In the genomic region with DNA sequence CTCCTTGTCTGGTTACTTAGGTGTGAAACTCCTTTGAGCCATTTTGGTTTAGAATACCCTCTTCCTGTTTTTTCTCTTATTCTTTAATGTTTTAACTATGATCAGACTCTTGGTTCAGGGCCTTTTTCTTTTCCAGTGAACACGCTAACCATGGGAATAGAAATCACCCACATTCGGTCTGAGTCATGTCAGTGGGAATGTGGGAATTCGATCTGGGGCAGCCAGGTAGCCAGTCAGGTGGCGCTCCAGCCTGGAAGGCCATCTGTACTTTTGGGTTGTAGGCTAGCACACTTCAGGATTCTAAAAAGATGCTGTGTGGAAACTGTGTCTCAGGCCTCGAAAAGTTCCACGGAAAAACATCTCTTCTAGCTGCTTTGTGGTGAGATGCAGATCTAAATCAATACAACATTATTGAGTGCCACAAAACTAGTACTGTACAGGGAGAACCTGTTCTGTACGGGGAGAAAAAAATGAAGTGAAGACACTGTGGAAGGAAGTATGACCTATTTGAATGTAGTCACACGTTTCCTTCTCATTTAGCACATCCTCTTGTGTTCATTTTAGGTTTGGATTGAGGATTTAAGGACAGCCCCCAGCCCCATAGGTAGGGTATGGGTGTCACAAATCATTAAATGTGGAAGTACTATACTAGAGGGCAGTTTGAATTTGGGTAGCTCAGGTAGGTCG, we compare ENCODE assay signal across 28 cellular contexts. TPM values are rescaled to one million over a fixed set of nuclear protein-coding genes. Genes with fewer than 3 reads are reported as not detected.
DNase-seq lines count a peak whose midpoint lies in the region; ATAC-seq and TF ChIP-seq lines count a peak whose summit lies in the region.
"Had no signal": no experiment of that assay in that cellular context is flagged by ENCODE, and none has a peak within 500 bp of the region (broad histone marks: within the 10 kb centered on the region; RNA-seq: fewer than 3 reads in every experiment).

No MANE protein-coding gene starts in this region.

- peaks cover 65% of the 10 kb centered on the region for H3K4me1 ChIP-seq in DOHH2 (ENCODE audit: control insufficient read depth, low read length)
- H3K4me1 ChIP-seq in PC-3 (ENCODE audit: insufficient read depth, low read length), result no peaks in the 10 kb centered on the region
- H3K4me1 ChIP-seq: prostate gland had no signal

- H3K4me2 ChIP-seq in DOHH2 (ENCODE audit: low read length) (peak overlapping the region; percentile 70), PC-3 (ENCODE audit: low read length) (no peak overlapping the region)
- H3K4me2 ChIP-seq: BLaER1 had no signal

- H3K9me2 ChIP-seq in DOHH2 (replicated peaks; ENCODE audit: control insufficient read depth, low read length) (no peaks in the 10 kb centered on the region), PC-3 (replicated peaks; ENCODE audit: low read length) (no peaks in the 10 kb centered on the region)

- POLR2A ChIA-PET in PC-3 (lab: Charles Lee; ENCODE audit: unreplicated experiment), result no interaction called here

- intact Hi-C loops in PC-3 (cut with micrococcal nuclease), result no loop called here
- intact Hi-C loops in posterior vena cava (cut with DNase I), result no loop called here

- peaks cover 12% of the 10 kb centered on the region for H3F3A ChIP-seq in DOHH2 (ENCODE audit: control insufficient read depth, insufficient read depth)
- H3F3A ChIP-seq in PC-3 (ENCODE audit: low read length, unreplicated experiment), result no peaks in the 10 kb centered on the region

- H3K27me3 ChIP-seq in DOHH2 (ENCODE audit: control insufficient read depth, low read length), result no peaks in the 10 kb centered on the region
- no peaks in the 10 kb centered on the region for H3K27me3 ChIP-seq in PC-3 (ENCODE audit: low read length)
- H3K27me3 ChIP-seq: adrenal gland, BLaER1, body of pancreas, heart left ventricle, sigmoid colon, tibial nerve had no signal

- no peaks in the 10 kb centered on the region for H4K20me1 ChIP-seq in DOHH2 (ENCODE audit: control insufficient read depth, insufficient read depth, low read depth, low read length)
- H4K20me1 ChIP-seq in PC-3 (ENCODE audit: low read length), result no peaks in the 10 kb centered on the region

- H3K36me3 ChIP-seq in DOHH2 (ENCODE audit: control insufficient read depth, low read length) (no peaks in the 10 kb centered on the region), PC-3 (ENCODE audit: low read depth, low read length) (no peaks in the 10 kb centered on the region)
- H3K36me3 ChIP-seq: adrenal gland, BLaER1, heart left ventricle, prostate gland, sigmoid colon, tibial nerve had no signal

- no peak for ATAC-seq in PC-3
- ATAC-seq: activated CD4-positive, alpha-beta T cell treated with anti-CD3 and anti-CD28 coated beads for 36 hours; body of pancreas; heart left ventricle; K562; stimulated activated naive CD8-positive, alpha-beta T cell treated with anti-CD3 and anti-CD28 coated beads, Interleukin-15, amount 100 ng/mL, for 72 hours had no signal

- peak overlapping the region; percentile 58 for H3K4me3 ChIP-seq in DOHH2 (ENCODE audit: low read length)
- no peak overlapping the region for H3K4me3 ChIP-seq in PC-3 (ENCODE audit: low read length)
- H3K4me3 ChIP-seq: adrenal gland, BLaER1, body of pancreas, heart left ventricle, K562, prostate gland, sigmoid colon, tibial nerve had no signal

- H3K9me3 ChIP-seq in DOHH2 (ENCODE audit: control insufficient read depth, insufficient read depth, low read length), result no peaks in the 10 kb centered on the region
- H3K9me3 ChIP-seq in PC-3 (ENCODE audit: low read length), result no peaks in the 10 kb centered on the region
- H3K9me3 ChIP-seq: adrenal gland, BLaER1, body of pancreas, Caco-2, heart left ventricle, prostate gland, sigmoid colon, tibial nerve had no signal

- peaks cover 92% of the 10 kb centered on the region for H3K79me2 ChIP-seq in DOHH2 (ENCODE audit: control insufficient read depth, low read length)
- H3K79me2 ChIP-seq in PC-3 (ENCODE audit: low read length), result no peaks in the 10 kb centered on the region

- no peak overlapping the region for H2AFZ ChIP-seq in PC-3 (ENCODE audit: low read length)

- H3K27ac ChIP-seq in DOHH2 (ENCODE audit: low read depth, low read length), result peak overlapping the region; percentile 57
- no peak overlapping the region for H3K27ac ChIP-seq in PC-3 (ENCODE audit: low read length)
- H3K27ac ChIP-seq: adrenal gland, BLaER1, body of pancreas, epithelial cell of prostate, heart left ventricle, prostate gland, sigmoid colon, tibial nerve had no signal

- H3K9ac ChIP-seq in PC-3 (ENCODE audit: low read length), result no peak overlapping the region
- H3K9ac ChIP-seq: BLaER1 had no signal

- DNase-seq in PC-3 (peak; percentile 14), germinal center (ENCODE audit: low spot score) (peak; percentile 39), renal cortical epithelial cell (ENCODE audit: low read depth) (peak; percentile 38), NCI-H1105 treated with DMSO at 0.1 percent for 48 hours (lab: John Stamatoyannopoulos, UW) (no peak), posterior vena cava (ENCODE audit: low spot score) (no peak), NCI-H1092 treated with DMSO at 0.1 percent for 48 hours (lab: John Stamatoyannopoulos, UW) (no peak)
- DNase-seq: activated CD4-positive, alpha-beta T cell treated with anti-CD3 and anti-CD28 coated beads for 36 hours; adrenal gland; body of pancreas; Caco-2; DMS79; effector CD4-positive, alpha-beta T cell; GF-D8; H7; heart left ventricle; NCI-H2081; NCI-H2227 treated with DMSO at 0.1 percent for 48 hours; NCI-H69; RPMI8226; sigmoid colon; stimulated activated CD4-positive, alpha-beta T cell treated with anti-CD3 and anti-CD28 coated beads, Interleukin-4, amount 100 ng/mL, for 4 hours; stimulated activated naive CD8-positive, alpha-beta T cell treated with anti-CD3 and anti-CD28 coated beads, Interleukin-15, amount 100 ng/mL, for 72 hours had no signal

- CTCF ChIA-PET in PC-3 (lab: Charles Lee), result no interaction called here

- TF ChIP-seq CTCF in DOHH2 (IDR thresholded peaks at IDR 0.05; ENCODE audit: low read depth, low read length, poor library complexity, severe bottlenecking), result no peak
- TF ChIP-seq CTCF in PC-3 (conservative IDR thresholded peaks at IDR 0.05; ENCODE audit: low read depth, low read length), result no peak

- BruUV-seq in PC-3 (replicated peaks; lab: Mats Ljungman, UMichigan), result no TSS peak

RNA-seq across cellular contexts. Expression of a gene that starts 36.4 kb away (rescaled TPM):
- 6.4 and 13.6 TPM in 2 replicates for total RNA-seq in PC-3 (2014; rRNA removed)
- total RNA-seq in renal cortical epithelial cell, result 20.7 and 61.9 TPM in 2 replicates
- 1 to 10 TPM; 7.8 to 8.6 TPM for total RNA-seq in posterior vena cava

Comparison
In these comparisons a context has a peak if more than half of its experiments do, and no peak if none do; other contexts are left out.
1. DNase-seq: peak in PC-3 (single experiment), germinal center (single experiment) and renal cortical epithelial cell (single experiment); none in NCI-H1105 treated with DMSO at 0.1 percent for 48 hours (single experiment), posterior vena cava (single experiment) and NCI-H1092 treated with DMSO at 0.1 percent for 48 hours (single experiment).